Comparison of ENCODE assay signal across 13 cellular contexts in genomic region chr20:44271915-44272663, GRCh38. TPM values are rescaled to one million over a fixed set of nuclear protein-coding genes. Genes with fewer than 3 reads are reported as not detected.
DNase-seq lines count a peak whose midpoint lies in the region; ATAC-seq and TF ChIP-seq lines count a peak whose summit lies in the region.
"Had no signal": no experiment of that assay in that cellular context is flagged by ENCODE, and none has a peak within 500 bp of the region (broad histone marks: within the 10 kb centered on the region; RNA-seq: fewer than 3 reads in every experiment).

No MANE protein-coding gene starts in this region.

- no peaks in the 10 kb centered on the region for H3K9me3 Mint-ChIP-seq in CD4-positive, alpha-beta memory T cell
- H3K9me3 Mint-ChIP-seq: activated naive CD4-positive, alpha-beta T cell treated with anti-CD3 and anti-CD28 coated beads, Interleukin-2, amount 50 U/mL, for 24 hours had no signal

- CTCF ChIA-PET in CD4-positive, alpha-beta memory T cell (lab: Charles Lee; ENCODE audit: partially characterized antibody) = interaction anchor here (1.0 to 4.1 kb wide), 6 partner anchors 10 to 55 kb away, joined by 3 to 44 read pairs (median 4); partner anchors contain the start of gene FITM2

- no peak overlapping the region for H3K27ac ChIP-seq in CD4-positive, alpha-beta memory T cell (ENCODE audit: low read depth, low read length)
- H3K27ac ChIP-seq: dorsolateral prefrontal cortex had no signal

- no peaks in the 10 kb centered on the region for H3K27me3 ChIP-seq in CD4-positive, alpha-beta memory T cell (ENCODE audit: insufficient read depth, low read length)
- H3K27me3 ChIP-seq: dorsolateral prefrontal cortex had no signal

- ATAC-seq in HG03108 (IDR thresholded peaks at IDR 0.05; ENCODE audit: unreplicated experiment) (no peak), GM18520 (IDR thresholded peaks at IDR 0.05; ENCODE audit: unreplicated experiment) (no peak), HG03565 (IDR thresholded peaks at IDR 0.05; ENCODE audit: unreplicated experiment) (no peak)

- H3K4me1 Mint-ChIP-seq in CD4-positive, alpha-beta memory T cell = peaks cover 0 to 4% (median 0%) of the 10 kb centered on the region in 4 donors
- H3K4me1 Mint-ChIP-seq: activated naive CD4-positive, alpha-beta T cell treated with anti-CD3 and anti-CD28 coated beads, Interleukin-2, amount 50 U/mL, for 24 hours had no signal

- H3K4me3 ChIP-seq in CD4-positive, alpha-beta memory T cell (ENCODE audit: low read length in 2 of 2) = no peak overlapping the region
- H3K4me3 ChIP-seq in GM12875 (ENCODE audit: low read depth, low read length) = no peak overlapping the region
- H3K4me3 ChIP-seq: dorsolateral prefrontal cortex had no signal

- H3K4me3 Mint-ChIP-seq in CD4-positive, alpha-beta memory T cell = no peak overlapping the region
- H3K4me3 Mint-ChIP-seq: activated naive CD4-positive, alpha-beta T cell treated with anti-CD3 and anti-CD28 coated beads, Interleukin-2, amount 50 U/mL, for 24 hours had no signal

- POLR2A ChIA-PET in CD4-positive, alpha-beta memory T cell (lab: Charles Lee; ENCODE audit: partially characterized antibody) = interaction anchor here (1.2 kb wide), 1 partner anchor 54 kb away, joined by 4 read pairs; no protein-coding TSS in a partner anchor

- H3K27ac Mint-ChIP-seq in CD4-positive, alpha-beta memory T cell = no peak overlapping the region
- H3K27ac Mint-ChIP-seq: activated naive CD4-positive, alpha-beta T cell treated with anti-CD3 and anti-CD28 coated beads, Interleukin-2, amount 50 U/mL, for 24 hours had no signal

- peak; percentile 23; the same call in 1 of the 2 replicates for TF ChIP-seq CTCF in GM12875 (IDR thresholded peaks at IDR 0.05; ENCODE audit: borderline replicate concordance, insufficient read depth, low read depth, low read length)

- intact Hi-C loops in CD4-positive, alpha-beta memory T cell (cut with micrococcal nuclease) = no loop called here

- peaks cover 0 to 23% of the 10 kb centered on the region in 2 donors for H3K36me3 Mint-ChIP-seq in CD4-positive, alpha-beta memory T cell

- no peaks in the 10 kb centered on the region for H3K4me1 ChIP-seq in CD4-positive, alpha-beta memory T cell (ENCODE audit: insufficient read depth, low read length)

- DNase-seq in CD4-positive, alpha-beta memory T cell = peak in 3 of 5 donors; percentile 2 to 32 (median 6)
- DNase-seq in OCI-M1 (lab: John Stamatoyannopoulos, UW) (peak; percentile 2), iPS DF 19.7 (ENCODE audit: low read depth, low spot score) (peak; percentile 56)
- DNase-seq in activated CD8-positive, alpha-beta memory T cell treated with anti-CD3 and anti-CD28 coated beads, Interleukin-2, amount 50 U/mL, for 4 hours = no peak
- DNase-seq: activated CD4-positive, CD25-positive, alpha-beta regulatory T cell treated with anti-CD3 and anti-CD28 coated beads, Interleukin-2, amount 50 U/mL, for 72 hours; dorsolateral prefrontal cortex; NCI-H1092 treated with DMSO at 0.1 percent for 48 hours; stimulated activated CD4-positive, alpha-beta T cell treated with anti-CD3 and anti-CD28 coated beads, Interleukin-12 subunit alpha, Interleukin-12 subunit beta, amount 100 ng/mL, for 4 hours had no signal

- no peaks in the 10 kb centered on the region for H3K27me3 Mint-ChIP-seq in CD4-positive, alpha-beta memory T cell
- H3K27me3 Mint-ChIP-seq: activated naive CD4-positive, alpha-beta T cell treated with anti-CD3 and anti-CD28 coated beads, Interleukin-2, amount 50 U/mL, for 24 hours had no signal

- no peaks in the 10 kb centered on the region for H3K9me3 ChIP-seq in CD4-positive, alpha-beta memory T cell (ENCODE audit: control insufficient read depth in 1 of 2, low read length in 2 of 2)

- H3K36me3 ChIP-seq in CD4-positive, alpha-beta memory T cell (ENCODE audit: insufficient read depth, low read length) = no peaks in the 10 kb centered on the region

RNA-seq across cellular contexts. Expression of gene GDAP1L1, which starts 25.0 kb away (rescaled TPM):
- not detected for total RNA-seq in CD4-positive, alpha-beta memory T cell
- under 1 TPM in 1 of 2 donors, not detected in 1; 0.11 TPM for polyA plus RNA-seq in CD4-positive, alpha-beta memory T cell

RNA-seq across cellular contexts. Expression of gene FITM2, which starts 38.9 kb away (rescaled TPM):
- total RNA-seq in CD4-positive, alpha-beta memory T cell = 1 to 10 TPM; 5.8 to 6.3 TPM
- 1 to 10 TPM in 1 of 2 donors, under 1 TPM in 1; 0.21 to 1.4 TPM for polyA plus RNA-seq in CD4-positive, alpha-beta memory T cell
